23 cellular contexts compared by ENCODE assay signal in genomic region chr2:189308056-189308790, GRCh38.
"Had no signal": no experiment of that assay in that cellular context is flagged by ENCODE, and none has a peak within 500 bp of the region (broad histone marks: within the 10 kb centered on the region; RNA-seq: fewer than 3 reads in every experiment).

No MANE protein-coding gene starts in this region.

- H3K4me1 Mint-ChIP-seq: memory B cell had no signal

- H3K9me3 ChIP-seq: esophagus muscularis mucosa, gastroesophageal sphincter, left ventricle myocardium inferior, lower lobe of right lung, neutrophil, right atrium auricular region, sigmoid colon, suprapubic skin, thyroid gland had no signal

- H3K27ac Mint-ChIP-seq: memory B cell, type B pancreatic cell had no signal

- H3K36me3 ChIP-seq: esophagus muscularis mucosa, gastroesophageal sphincter, left ventricle myocardium inferior, lower lobe of right lung, neutrophil, right atrium auricular region, sigmoid colon, suprapubic skin, thyroid gland had no signal

- H3K4me1 ChIP-seq: esophagus muscularis mucosa, gastroesophageal sphincter, left ventricle myocardium inferior, lower lobe of right lung, right atrium auricular region, sigmoid colon, suprapubic skin, thyroid gland had no signal

- DNase-seq: cortex of kidney; effector memory CD4-positive, alpha-beta T cell; foreskin fibroblast; glutamatergic neuron; kidney; left cardiac atrium; left ventricle myocardium inferior; lower lobe of right lung; naive thymus-derived CD8-positive, alpha-beta T cell; posterior cingulate gyrus; sigmoid colon; small intestine; stimulated activated CD4-positive, alpha-beta T cell treated with anti-CD3 and anti-CD28 coated beads, Interleukin-12 subunit alpha, Interleukin-12 subunit beta, amount 100 ng/mL, for 4 hours; stimulated activated naive CD4-positive, alpha-beta T cell; thyroid gland had no signal

- H3K27me3 ChIP-seq: esophagus muscularis mucosa, gastroesophageal sphincter, neutrophil, right atrium auricular region, sigmoid colon, suprapubic skin, thyroid gland had no signal

- H3K9me3 Mint-ChIP-seq: memory B cell; naive thymus-derived CD8-positive, alpha-beta T cell; type B pancreatic cell had no signal

- H3K4me3 ChIP-seq: esophagus muscularis mucosa, gastroesophageal sphincter, left ventricle myocardium inferior, lower lobe of right lung, right atrium auricular region, sigmoid colon, suprapubic skin, thyroid gland had no signal

- H3K36me3 Mint-ChIP-seq: naive thymus-derived CD8-positive, alpha-beta T cell; type B pancreatic cell had no signal

- H3K27me3 Mint-ChIP-seq: naive thymus-derived CD8-positive, alpha-beta T cell; type B pancreatic cell had no signal

- ATAC-seq: gastroesophageal sphincter; left cardiac atrium; lower lobe of right lung; naive thymus-derived CD8-positive, alpha-beta T cell had no signal

- H3K4me3 Mint-ChIP-seq: memory B cell; naive thymus-derived CD8-positive, alpha-beta T cell; type B pancreatic cell had no signal

- H3K27ac ChIP-seq: epithelial cell of prostate, esophagus muscularis mucosa, gastroesophageal sphincter, left ventricle myocardium inferior, lower lobe of right lung, neutrophil, right atrium auricular region, sigmoid colon, suprapubic skin, thyroid gland had no signal
